22 cellular contexts compared by ENCODE assay signal in the genomic region with DNA sequence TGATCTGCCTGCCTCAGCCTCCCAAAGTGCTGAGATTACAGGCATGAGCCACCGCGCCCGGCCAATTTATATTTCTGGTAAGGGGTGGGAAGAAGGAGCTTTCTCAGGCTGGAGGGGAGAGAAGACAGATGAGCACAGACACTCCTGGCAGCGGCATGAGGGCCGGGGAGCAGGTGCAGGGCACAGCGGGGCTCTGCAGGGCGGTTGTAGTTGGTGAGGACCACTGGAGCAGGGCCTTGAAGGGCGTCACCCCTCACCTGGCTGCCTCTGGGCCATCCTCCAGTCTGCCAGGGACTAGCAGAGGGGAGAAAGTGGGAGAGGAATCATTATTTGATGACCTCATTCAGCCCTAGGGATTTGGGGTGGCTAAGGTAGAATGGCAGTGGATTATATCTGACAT.
"Had no signal": no experiment of that assay in that cellular context is flagged by ENCODE, and none has a peak within 500 bp of the region (broad histone marks: within the 10 kb centered on the region; RNA-seq: fewer than 3 reads in every experiment).

No MANE protein-coding gene starts in this region.

- H3K4me2 ChIP-seq: smooth muscle cell had no signal

- H3K4me1 Mint-ChIP-seq: endodermal cell had no signal

- H3K27me3 Mint-ChIP-seq: naive thymus-derived CD8-positive, alpha-beta T cell had no signal

- DNase-seq: colonic mucosa; effector CD4-positive, alpha-beta T cell; endodermal cell; foreskin melanocyte; heart left ventricle; hippocampal formation; left colon; left ventricle myocardium superior; mesendoderm; naive thymus-derived CD8-positive, alpha-beta T cell; nucleus accumbens; ovary; right cardiac atrium; stimulated activated CD4-positive, alpha-beta T cell treated with anti-CD3 and anti-CD28 coated beads, Interleukin-4, amount 100 ng/mL, for 1 hour; stimulated activated CD8-positive, alpha-beta memory T cell treated with anti-CD3 and anti-CD28 coated beads, Interleukin-4, amount 100 ng/mL, for 48 hours; stimulated activated naive CD4-positive, alpha-beta T cell; stomach; substantia nigra; transverse colon had no signal

- H3K27ac Mint-ChIP-seq: endodermal cell had no signal

- H3K27me3 ChIP-seq: colonic mucosa, heart left ventricle, ovary, transverse colon had no signal

- H3K36me3 ChIP-seq: colonic mucosa, heart left ventricle, ovary, stomach, thoracic aorta, transverse colon had no signal

- H3K27ac ChIP-seq: colonic mucosa, heart left ventricle, ovary, stomach, thoracic aorta, transverse colon had no signal

- ATAC-seq: heart left ventricle; left colon; left ventricle myocardium superior; naive thymus-derived CD8-positive, alpha-beta T cell; right cardiac atrium had no signal

- H3K9me3 ChIP-seq: colonic mucosa, ovary, thoracic aorta, transverse colon had no signal

- H3K4me3 Mint-ChIP-seq: endodermal cell had no signal

- H3K4me3 ChIP-seq: colonic mucosa, heart left ventricle, lung, ovary, smooth muscle cell, stomach, thoracic aorta, transverse colon had no signal
